Comparison of ENCODE assay signal across 28 cellular contexts in genomic region chr2:204713211-204713610, GRCh38.
"Had no signal": no experiment of that assay in that cellular context is flagged by ENCODE, and none has a peak within 500 bp of the region (broad histone marks: within the 10 kb centered on the region; RNA-seq: fewer than 3 reads in every experiment).

No MANE protein-coding gene starts in this region.

- H3K4me1 Mint-ChIP-seq: stimulated activated effector memory CD8-positive, alpha-beta T cell treated with anti-CD3 and anti-CD28 coated beads, Interleukin-12 subunit alpha, Interleukin-12 subunit beta, amount 100 ng/mL, for 72 hours; stimulated activated memory B cell treated with anti-CD40 and anti-IgM and Interleukin-4, amounts not matched to agents 10 μg/mL and 1 μg/mL and 100 μg/mL, for 72 hours; stimulated activated naive B cell treated with anti-CD40 and anti-IgM and Interleukin-4, amounts not matched to agents 10 μg/mL and 1 μg/mL and 100 μg/mL, for 72 hours; stimulated activated naive CD8-positive, alpha-beta T cell treated with anti-CD3 and anti-CD28 coated beads, Interleukin-15, amount 100 ng/mL, for 72 hours had no signal

- H3K9me3 Mint-ChIP-seq: type B pancreatic cell had no signal

- H3K36me3 ChIP-seq: thoracic aorta, thyroid gland, transverse colon, upper lobe of right lung, uterus, vagina had no signal

- DNase-seq: stimulated activated CD4-positive, alpha-beta T cell treated with anti-CD3 and anti-CD28 coated beads, Interleukin-2, amount 100 ng/mL, for 48 hours; stimulated activated CD4-positive, alpha-beta T cell treated with anti-CD3 and anti-CD28 coated beads, Interleukin-4, amount 100 ng/mL, for 1 hour; stimulated activated CD4-positive, alpha-beta T cell treated with anti-CD3 and anti-CD28 coated beads, Interleukin-4, amount 100 ng/mL, for 24 hours; stimulated activated CD4-positive, alpha-beta T cell treated with anti-CD3 and anti-CD28 coated beads, Interleukin-4, amount 100 ng/mL, for 4 hours; stimulated activated CD8-positive, alpha-beta memory T cell treated with anti-CD3 and anti-CD28 coated beads, Interleukin-4, amount 100 ng/mL, for 48 hours; stimulated activated naive B cell treated with anti-CD40 and anti-IgM and Interleukin-4, amounts not matched to agents 10 μg/mL and 1 μg/mL and 100 μg/mL, for 72 hours; stimulated activated naive CD4-positive, alpha-beta T cell; stimulated activated naive CD4-positive, alpha-beta T cell treated with Interleukin-2 at 50 U/mL for 16 hours; stimulated activated naive CD8-positive, alpha-beta T cell treated with anti-CD3 and anti-CD28 coated beads, Interleukin-15, amount 100 ng/mL, for 72 hours; stimulated activated naive CD8-positive, alpha-beta T cell treated with anti-CD3 and anti-CD28 coated beads, Interleukin-15, Interleukin-2, amounts not matched to agents 100 U/mL and 50 U/mL, for 24 hours; stomach; substantia nigra; testis; thyroid gland; tibial artery; transverse colon; trophoblast cell; upper lobe of left lung; upper lobe of right lung; uterus had no signal

- H3K4me1 ChIP-seq: stomach, suprapubic skin, testis, thyroid gland, upper lobe of left lung, upper lobe of right lung, uterus, vagina had no signal

- H3K9me3 ChIP-seq: stomach, suprapubic skin, testis, thoracic aorta, thyroid gland, tibial artery, tibial nerve, transverse colon, upper lobe of left lung, upper lobe of right lung, uterus, vagina had no signal

- H3K27ac Mint-ChIP-seq: stimulated activated effector memory CD8-positive, alpha-beta T cell treated with anti-CD3 and anti-CD28 coated beads, Interleukin-12 subunit alpha, Interleukin-12 subunit beta, amount 100 ng/mL, for 72 hours; stimulated activated memory B cell treated with anti-CD40 and anti-IgM and Interleukin-4, amounts not matched to agents 10 μg/mL and 1 μg/mL and 100 μg/mL, for 72 hours; stimulated activated naive B cell treated with anti-CD40 and anti-IgM and Interleukin-4, amounts not matched to agents 10 μg/mL and 1 μg/mL and 100 μg/mL, for 72 hours; stimulated activated naive CD8-positive, alpha-beta T cell treated with anti-CD3 and anti-CD28 coated beads, Interleukin-15, amount 100 ng/mL, for 72 hours; stimulated activated naive CD8-positive, alpha-beta T cell treated with anti-CD3 and anti-CD28 coated beads, Interleukin-15, Interleukin-2, amounts not matched to agents 100 ng/mL and 50 ng/mL, for 24 hours; type B pancreatic cell had no signal

- H3K36me3 Mint-ChIP-seq: stimulated activated effector memory CD8-positive, alpha-beta T cell treated with anti-CD3 and anti-CD28 coated beads, Interleukin-12 subunit alpha, Interleukin-12 subunit beta, amount 100 ng/mL, for 72 hours; stimulated activated memory B cell treated with anti-CD40 and anti-IgM and Interleukin-4, amounts not matched to agents 10 μg/mL and 1 μg/mL and 100 μg/mL, for 72 hours; stimulated activated naive B cell treated with anti-CD40 and anti-IgM and Interleukin-4, amounts not matched to agents 10 μg/mL and 1 μg/mL and 100 μg/mL, for 72 hours had no signal

- H3K4me3 ChIP-seq: stomach, suprapubic skin, testis, thoracic aorta, thyroid gland, tibial artery, tibial nerve, transverse colon, upper lobe of left lung, upper lobe of right lung, uterus, vagina had no signal

- H3K4me3 Mint-ChIP-seq: stimulated activated effector memory CD8-positive, alpha-beta T cell treated with anti-CD3 and anti-CD28 coated beads, Interleukin-12 subunit alpha, Interleukin-12 subunit beta, amount 100 ng/mL, for 72 hours; stimulated activated memory B cell treated with anti-CD40 and anti-IgM and Interleukin-4, amounts not matched to agents 10 μg/mL and 1 μg/mL and 100 μg/mL, for 72 hours; stimulated activated naive B cell treated with anti-CD40 and anti-IgM and Interleukin-4, amounts not matched to agents 10 μg/mL and 1 μg/mL and 100 μg/mL, for 72 hours; stimulated activated naive CD8-positive, alpha-beta T cell treated with anti-CD3 and anti-CD28 coated beads, Interleukin-15, amount 100 ng/mL, for 72 hours; stimulated activated naive CD8-positive, alpha-beta T cell treated with anti-CD3 and anti-CD28 coated beads, Interleukin-15, Interleukin-2, amounts not matched to agents 100 ng/mL and 50 ng/mL, for 24 hours; type B pancreatic cell had no signal

- H3K27me3 Mint-ChIP-seq: stimulated activated memory B cell treated with anti-CD40 and anti-IgM and Interleukin-4, amounts not matched to agents 10 μg/mL and 1 μg/mL and 100 μg/mL, for 72 hours; stimulated activated naive B cell treated with anti-CD40 and anti-IgM and Interleukin-4, amounts not matched to agents 10 μg/mL and 1 μg/mL and 100 μg/mL, for 72 hours; stimulated activated naive CD8-positive, alpha-beta T cell treated with anti-CD3 and anti-CD28 coated beads, Interleukin-15, amount 100 ng/mL, for 72 hours; type B pancreatic cell had no signal

- ATAC-seq: stimulated activated effector memory CD8-positive, alpha-beta T cell treated with anti-CD3 and anti-CD28 coated beads, Interleukin-12 subunit alpha, Interleukin-12 subunit beta, amount 100 ng/mL, for 72 hours; stimulated activated memory B cell treated with anti-CD40 and anti-IgM and Interleukin-4, amounts not matched to agents 10 μg/mL and 1 μg/mL and 100 μg/mL, for 72 hours; stimulated activated naive B cell treated with anti-CD40 and anti-IgM and Interleukin-4, amounts not matched to agents 10 μg/mL and 1 μg/mL and 100 μg/mL, for 72 hours; stimulated activated naive CD8-positive, alpha-beta T cell treated with anti-CD3 and anti-CD28 coated beads, Interleukin-15, amount 100 ng/mL, for 72 hours; stimulated activated naive CD8-positive, alpha-beta T cell treated with anti-CD3 and anti-CD28 coated beads, Interleukin-15, Interleukin-2, amounts not matched to agents 100 U/mL and 50 U/mL, for 24 hours; upper lobe of right lung had no signal
